ENCODE assay signal across 20 cellular contexts in genomic region chr15:88707766-88708165, GRCh38.
DNase-seq lines count a peak whose midpoint lies in the region; ATAC-seq, FAIRE-seq and TF ChIP-seq lines count a peak whose summit lies in the region.
"Had no signal": no experiment of that assay in that cellular context is flagged by ENCODE, and none has a peak within 500 bp of the region (broad histone marks: within the 10 kb centered on the region; RNA-seq: fewer than 3 reads in every experiment).

No MANE protein-coding gene starts in this region.

- peaks cover 6% of the 10 kb centered on the region for H3K27me3 ChIP-seq in RWPE2 (ENCODE audit: insufficient read depth, poor library complexity, severe bottlenecking)
- peaks cover 8 to 21% of the 10 kb centered on the region in 2 experiments for H3K27me3 ChIP-seq in endothelial cell of umbilical vein (ENCODE audit: control insufficient read depth in 2 of 2, insufficient read depth in 2 of 2, low read length in 2 of 2)
- H3K27me3 ChIP-seq in osteoblast (ENCODE audit: insufficient read depth, low read length): peaks cover 9% of the 10 kb centered on the region
- H3K27me3 ChIP-seq in dorsolateral prefrontal cortex: peaks cover 0 to 19% (median 0%) of the 10 kb centered on the region in 45 donors

- no peak for TF ChIP-seq POLR2A in endothelial cell of umbilical vein (IDR thresholded peaks at IDR 0.05; ENCODE audit: low read depth, low read length)

- 0 out of 3 replicates have a peak, but pooled peaks have one; percentile 4 for ATAC-seq in RWPE2 (ENCODE audit: low read depth)

- no peaks in the 10 kb centered on the region for H3K9me3 ChIP-seq in RWPE2 (ENCODE audit: severe bottlenecking)
- no peaks in the 10 kb centered on the region for H3K9me3 ChIP-seq in endothelial cell of umbilical vein (replicated peaks; ENCODE audit: control insufficient read depth, insufficient read depth, low read length)
- no peaks in the 10 kb centered on the region for H3K9me3 ChIP-seq in osteoblast (ENCODE audit: low read depth, low read length)
- H3K9me3 ChIP-seq: HAP-1, SJSA1 had no signal

- BruUV-seq in endothelial cell of umbilical vein (replicated peaks; lab: Mats Ljungman, UMichigan) (no TSS peak), Calu3 (replicated peaks; lab: Mats Ljungman, UMichigan) (no TSS peak)

- CTCF ChIA-PET in endothelial cell of umbilical vein (lab: Charles Lee) (no interaction called here), Calu3 (lab: Charles Lee) (interaction anchor here (1.3 kb wide), 1 partner anchor 171 kb away, joined by 3 read pairs; no protein-coding TSS in a partner anchor)

- POLR2A ChIA-PET in endothelial cell of umbilical vein (lab: Charles Lee): no interaction called here

- dilution Hi-C loops in endothelial cell of umbilical vein (cut with MboI; ENCODE audit: extremely low pct_ligation_motif_present, low sequenced_read_pairs): no loop called here

- no peak overlapping the region for H3K27ac Mint-ChIP-seq in Calu3 (ENCODE audit: unreplicated experiment)

- H4K20me1 ChIP-seq in endothelial cell of umbilical vein (replicated peaks; ENCODE audit: control insufficient read depth, extremely low read depth, insufficient read depth, low read length): no peaks in the 10 kb centered on the region
- no peaks in the 10 kb centered on the region for H4K20me1 ChIP-seq in osteoblast (ENCODE audit: insufficient read depth, low read length)

- no peaks in the 10 kb centered on the region for H3K9me3 Mint-ChIP-seq in Calu3 (ENCODE audit: low read depth, unreplicated experiment)

- TF ChIP-seq CTCF in RWPE2 (IDR thresholded peaks at IDR 0.05; ENCODE audit: poor library complexity, severe bottlenecking): no peak
- no peak for TF ChIP-seq CTCF in endothelial cell of umbilical vein (IDR thresholded peaks at IDR 0.05; ENCODE audit: extremely low read depth in 1 of 2, insufficient read depth in 1 of 2, low read depth in 1 of 2, low read length in 2 of 2)
- TF ChIP-seq CTCF in osteoblast (IDR thresholded peaks at IDR 0.05; ENCODE audit: extremely low read depth, low read depth, low read length): no peak
- no peak for TF ChIP-seq CTCF in Calu3 (IDR thresholded peaks at IDR 0.05; ENCODE audit: unreplicated experiment)
- TF ChIP-seq CTCF in dorsolateral prefrontal cortex (IDR thresholded peaks at IDR 0.05 in 54 of 56, conservative IDR thresholded peaks at IDR 0.05 in 2 of 56; ENCODE audit: low read depth in 1 of 56, partially characterized antibody in 56 of 56): no peak

- no peaks in the 10 kb centered on the region for H3K36me3 Mint-ChIP-seq in Calu3 (ENCODE audit: insufficient read depth, unreplicated experiment)

- DNase-seq in EL (peak; percentile 29), RWPE2 (ENCODE audit: low spot score) (no peak), endothelial cell of umbilical vein (ENCODE audit: low read depth, low spot score) (no peak), osteoblast (ENCODE audit: insufficient read length, low spot score, missing footprints) (no peak), Calu3 (no peak), islet precursor cell (no peak), dorsolateral prefrontal cortex (no peak)
- no peak for DNase-seq in activated T-cell treated with anti-CD3 and anti-CD28 coated beads, Interleukin-2, amount 50 U/mL, for 1 hour
- DNase-seq: COR-L47, DMS153, KBM-7, NCI-H1436, NCI-H2029, NCI-H2171, NCI-H446 treated with DMSO at 0.1 percent for 48 hours, NCI-H748 treated with DMSO at 0.1 percent for 48 hours, OCI-M1 had no signal

- H3K27ac ChIP-seq in RWPE2 (ENCODE audit: poor library complexity, severe bottlenecking): no peak overlapping the region
- H3K27ac ChIP-seq in endothelial cell of umbilical vein (ENCODE audit: insufficient read depth, low read depth, low read length): no peak overlapping the region
- H3K27ac ChIP-seq in osteoblast (ENCODE audit: low read depth, low read length): peak overlapping the region; percentile 56
- no peak overlapping the region for H3K27ac ChIP-seq in dorsolateral prefrontal cortex
- H3K27ac ChIP-seq: SJSA1 had no signal

- H3K79me2 ChIP-seq in endothelial cell of umbilical vein (ENCODE audit: control insufficient read depth, insufficient read depth, low read length) (no peaks in the 10 kb centered on the region), osteoblast (ENCODE audit: insufficient read depth, low read length) (no peaks in the 10 kb centered on the region)

- H3K4me1 ChIP-seq in RWPE2 (ENCODE audit: insufficient read depth, poor library complexity, severe bottlenecking) (peaks cover 3% of the 10 kb centered on the region), endothelial cell of umbilical vein (ENCODE audit: control insufficient read depth, extremely low read depth, insufficient read depth, low read length) (peaks cover 10% of the 10 kb centered on the region), osteoblast (ENCODE audit: insufficient read depth, low read length) (peaks cover 21% of the 10 kb centered on the region)
- H3K4me1 ChIP-seq: HAP-1, SJSA1 had no signal

- H3K4me1 Mint-ChIP-seq in Calu3 (ENCODE audit: low read depth, unreplicated experiment): no peaks in the 10 kb centered on the region

- intact Hi-C loops in endothelial cell of umbilical vein (cut with micrococcal nuclease) (no loop called here), Calu3 (cut with micrococcal nuclease; ENCODE audit: unreplicated experiment) (no loop called here), dorsolateral prefrontal cortex (cut with DNase I) (no loop called here)

- H3K9me1 ChIP-seq in endothelial cell of umbilical vein (replicated peaks; ENCODE audit: control insufficient read depth, extremely low read depth, insufficient read depth, low read length): no peaks in the 10 kb centered on the region

- H3K9ac ChIP-seq in endothelial cell of umbilical vein (replicated peaks; ENCODE audit: extremely low read depth, insufficient read depth, low read length): no peak overlapping the region

- peak; percentile 57 for FAIRE-seq in endothelial cell of umbilical vein (lab: Jason Lieb, UNC)
- FAIRE-seq: A204.1 had no signal

- no peak overlapping the region for H3K4me3 ChIP-seq in RWPE2 (ENCODE audit: severe bottlenecking)
- H3K4me3 ChIP-seq in endothelial cell of umbilical vein (replicated peaks in 1 of 3; ENCODE audit: insufficient read depth in 1 of 3, low read depth in 1 of 3, low read length in 3 of 3): no peak overlapping the region
- no peak overlapping the region for H3K4me3 ChIP-seq in osteoblast (ENCODE audit: insufficient read depth, low read length)
- H3K4me3 ChIP-seq in dorsolateral prefrontal cortex: no peak overlapping the region
- H3K4me3 ChIP-seq: HAP-1, SJSA1 had no signal

- peaks cover 99% of the 10 kb centered on the region for H3K27me3 Mint-ChIP-seq in Calu3 (ENCODE audit: unreplicated experiment)

- H2AFZ ChIP-seq in endothelial cell of umbilical vein (ENCODE audit: low read depth, low read length) (no peak overlapping the region), osteoblast (ENCODE audit: low read length) (peak overlapping the region; percentile 72)

- H3K4me3 Mint-ChIP-seq in Calu3 (ENCODE audit: low read depth, unreplicated experiment): no peak overlapping the region

- H3K36me3 ChIP-seq in RWPE2 (ENCODE audit: low read depth) (no peaks in the 10 kb centered on the region), endothelial cell of umbilical vein (ENCODE audit: control insufficient read depth in 2 of 2, extremely low read depth in 1 of 2, insufficient read depth in 2 of 2, low read length in 2 of 2) (no peaks in the 10 kb centered on the region), osteoblast (ENCODE audit: insufficient read depth, low read length) (no peaks in the 10 kb centered on the region)
- H3K36me3 ChIP-seq: HAP-1, SJSA1 had no signal

- no peak overlapping the region for H3K4me2 ChIP-seq in endothelial cell of umbilical vein (ENCODE audit: insufficient read depth, low read length)
- H3K4me2 ChIP-seq in osteoblast (ENCODE audit: insufficient read depth, low read length): peak overlapping the region; percentile 24

TF ChIP-seq in endothelial cell of umbilical vein, 7 proteins besides CTCF, POLR2A, EP300 and RAD21:
- TF ChIP-seq JUN (IDR thresholded peaks at IDR 0.05; ENCODE audit: borderline replicate concordance, insufficient read depth, insufficient read length, low read depth) (no peak), FOS (IDR thresholded peaks at IDR 0.05; ENCODE audit: borderline replicate concordance, insufficient read depth, low read length) (no peak), MYC (IDR thresholded peaks at IDR 0.05; ENCODE audit: low read depth, low read length) (no peak), GATA2 (IDR thresholded peaks at IDR 0.05; ENCODE audit: insufficient read depth, insufficient read length, low read depth, low read length) (no peak), MAX (IDR thresholded peaks at IDR 0.05; ENCODE audit: insufficient read depth, insufficient read length) (no peak), POLR2AphosphoS5 (IDR thresholded peaks at IDR 0.05; ENCODE audit: insufficient read depth, low read depth, low read length) (no peak), EZH2 (IDR thresholded peaks at IDR 0.05; ENCODE audit: borderline replicate concordance, low read depth, low read length, severe bottlenecking) (no peak)
